35 cellular contexts compared by ENCODE assay signal in the genomic region with DNA sequence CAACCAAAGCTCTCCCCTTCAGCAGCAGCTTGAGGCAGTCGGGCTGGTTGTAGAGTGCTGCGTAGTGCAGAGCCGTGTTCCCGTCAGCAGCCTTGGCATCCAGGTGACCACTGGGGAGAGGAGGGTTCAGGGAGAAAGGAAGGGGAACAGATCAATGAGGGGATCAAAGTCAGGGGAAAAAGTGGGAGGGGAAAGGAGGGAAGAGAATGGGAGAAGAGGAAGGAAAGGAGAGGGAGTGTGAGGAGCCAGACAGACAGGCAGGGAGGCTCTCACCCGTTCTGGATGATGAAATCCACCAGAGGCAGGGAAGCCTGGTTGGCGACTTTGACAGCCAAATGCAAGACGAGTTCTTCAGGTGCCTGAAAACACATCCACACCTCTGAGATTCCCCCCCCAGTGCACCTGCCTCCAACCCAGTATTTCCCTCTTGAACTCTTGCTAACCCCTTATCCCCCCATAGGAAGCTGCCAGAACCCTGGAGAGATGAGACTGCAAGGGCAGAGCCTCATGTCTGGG.
"Had no signal": no experiment of that assay in that cellular context is flagged by ENCODE, and none has a peak within 500 bp of the region (broad histone marks: within the 10 kb centered on the region; RNA-seq: fewer than 3 reads in every experiment).

No MANE protein-coding gene starts in this region.

- FAIRE-seq: endometrium, endothelial cell of umbilical vein, TTC549 had no signal

- H3K27me3 ChIP-seq: adrenal gland, body of pancreas, cardiac muscle cell, colonic mucosa, esophagus muscularis mucosa, foreskin keratinocyte, gastrocnemius medialis, heart left ventricle had no signal

- H3K36me3 Mint-ChIP-seq: activated naive CD4-positive, alpha-beta T cell treated with anti-CD3 and anti-CD28 coated beads, Interleukin-2, amount 10 ng/mL, durations not matched to agents 7 days and 5 days; activated naive CD8-positive, alpha-beta T cell treated with anti-CD3 and anti-CD28 coated beads for 36 hours had no signal

- H3K9me3 ChIP-seq: adrenal gland, body of pancreas, colonic mucosa, esophagus muscularis mucosa, gastrocnemius medialis, heart left ventricle had no signal

- ATAC-seq: activated naive CD8-positive, alpha-beta T cell treated with anti-CD3 and anti-CD28 coated beads, Interleukin-2, amount 50 U/mL, for 24 hours; activated T-cell treated with anti-CD3 and anti-CD28 coated beads, Interleukin-2, amount 50 U/mL, for 72 hours; body of pancreas; foreskin keratinocyte; gastrocnemius medialis; heart left ventricle; WTC11 had no signal

- H3K9me3 Mint-ChIP-seq: activated CD4-positive, alpha-beta memory T cell treated with anti-CD3 and anti-CD28 coated beads, Interleukin-2, amount 10 ng/mL, durations not matched to agents 7 days and 5 days; activated CD4-positive, alpha-beta T cell treated with anti-CD3 and anti-CD28 coated beads, Interleukin-2, amount 10 ng/mL, durations not matched to agents 7 days and 5 days; activated naive CD4-positive, alpha-beta T cell treated with anti-CD3 and anti-CD28 coated beads, Interleukin-2, amount 10 ng/mL, durations not matched to agents 7 days and 5 days; activated naive CD8-positive, alpha-beta T cell treated with anti-CD3 and anti-CD28 coated beads for 36 hours; activated naive CD8-positive, alpha-beta T cell treated with anti-CD3 and anti-CD28 coated beads, Interleukin-2, amount 50 U/mL, for 24 hours; activated T-cell treated with anti-CD3 and anti-CD28 coated beads, Interleukin-2, amount 50 U/mL, for 24 hours; activated T-cell treated with anti-CD3 and anti-CD28 coated beads, Interleukin-2, amount 50 U/mL, for 72 hours; WTC11 had no signal

- H3K4me3 Mint-ChIP-seq: activated CD4-positive, alpha-beta memory T cell treated with anti-CD3 and anti-CD28 coated beads, Interleukin-2, amount 10 ng/mL, durations not matched to agents 7 days and 5 days; activated CD4-positive, alpha-beta T cell treated with anti-CD3 and anti-CD28 coated beads, Interleukin-2, amount 10 ng/mL, durations not matched to agents 7 days and 5 days; activated naive CD4-positive, alpha-beta T cell treated with anti-CD3 and anti-CD28 coated beads, Interleukin-2, amount 10 ng/mL, durations not matched to agents 7 days and 5 days; activated naive CD8-positive, alpha-beta T cell treated with anti-CD3 and anti-CD28 coated beads for 36 hours; activated naive CD8-positive, alpha-beta T cell treated with anti-CD3 and anti-CD28 coated beads, Interleukin-2, amount 50 U/mL, for 24 hours; activated T-cell treated with anti-CD3 and anti-CD28 coated beads, Interleukin-2, amount 50 U/mL, for 24 hours; activated T-cell treated with anti-CD3 and anti-CD28 coated beads, Interleukin-2, amount 50 U/mL, for 72 hours; WTC11 had no signal

- H3K4me3 ChIP-seq: adrenal gland, body of pancreas, cardiac muscle cell, colonic mucosa, esophagus muscularis mucosa, gastrocnemius medialis, heart left ventricle had no signal

- H3K4me1 Mint-ChIP-seq: activated CD4-positive, alpha-beta memory T cell treated with anti-CD3 and anti-CD28 coated beads, Interleukin-2, amount 10 ng/mL, durations not matched to agents 7 days and 5 days; activated CD4-positive, alpha-beta T cell treated with anti-CD3 and anti-CD28 coated beads, Interleukin-2, amount 10 ng/mL, durations not matched to agents 7 days and 5 days; activated naive CD4-positive, alpha-beta T cell treated with anti-CD3 and anti-CD28 coated beads, Interleukin-2, amount 10 ng/mL, durations not matched to agents 7 days and 5 days; activated naive CD8-positive, alpha-beta T cell treated with anti-CD3 and anti-CD28 coated beads for 36 hours; activated naive CD8-positive, alpha-beta T cell treated with anti-CD3 and anti-CD28 coated beads, Interleukin-2, amount 50 U/mL, for 24 hours had no signal

- H3K27ac ChIP-seq: adrenal gland, body of pancreas, cardiac muscle cell, esophagus muscularis mucosa, foreskin keratinocyte, heart left ventricle, VCaP had no signal

- H3K4me1 ChIP-seq: adrenal gland, body of pancreas, esophagus muscularis mucosa, foreskin keratinocyte, gastrocnemius medialis, heart left ventricle had no signal

- H3K27me3 Mint-ChIP-seq: activated naive CD8-positive, alpha-beta T cell treated with anti-CD3 and anti-CD28 coated beads for 36 hours; activated naive CD8-positive, alpha-beta T cell treated with anti-CD3 and anti-CD28 coated beads, Interleukin-2, amount 50 U/mL, for 24 hours; activated T-cell treated with anti-CD3 and anti-CD28 coated beads, Interleukin-2, amount 50 U/mL, for 24 hours had no signal

- H3K36me3 ChIP-seq: colonic mucosa had no signal

- DNase-seq: activated CD4-positive, alpha-beta memory T cell treated with anti-CD3 and anti-CD28 coated beads, Interleukin-2, amount 10 ng/mL, durations not matched to agents 7 days and 5 days; activated CD4-positive, alpha-beta T cell treated with anti-CD3 and anti-CD28 coated beads for 1 hour; activated CD4-positive, alpha-beta T cell treated with anti-CD3 and anti-CD28 coated beads for 4 hours; activated CD4-positive, alpha-beta T cell treated with anti-CD3 and anti-CD28 coated beads, Interleukin-2, amount 10 ng/mL, durations not matched to agents 7 days and 5 days; activated CD4-positive, alpha-beta T cell treated with anti-CD3 and anti-CD28 coated beads, Interleukin-2, amount 50 U/mL, for 4 hours; activated CD8-positive, alpha-beta memory T cell treated with anti-CD3 and anti-CD28 coated beads, Interleukin-2, amount 50 U/mL, for 48 hours; activated gamma-delta T cell; activated naive CD4-positive, alpha-beta T cell; activated naive CD4-positive, alpha-beta T cell treated with anti-CD3 and anti-CD28 coated beads, Interleukin-2, amount 10 ng/mL, durations not matched to agents 7 days and 5 days; activated naive CD8-positive, alpha-beta T cell treated with anti-CD3 and anti-CD28 coated beads for 36 hours; activated naive CD8-positive, alpha-beta T cell treated with anti-CD3 and anti-CD28 coated beads, Interleukin-2, amount 50 U/mL, for 24 hours; activated T-cell treated with anti-CD3 and anti-CD28 coated beads for 4 hours; activated T-cell treated with anti-CD3 and anti-CD28 coated beads, Interleukin-2, amount 50 U/mL, for 24 hours; activated T-cell treated with anti-CD3 and anti-CD28 coated beads, Interleukin-2, amount 50 U/mL, for 72 hours; adrenal gland; amygdala; aorta; body of pancreas; central memory CD4-positive, alpha-beta T cell; cerebellar nuclear complex; colonic mucosa; effector CD8-positive, alpha-beta T cell; foreskin keratinocyte; gastrocnemius medialis; glutamatergic neuron; heart left ventricle; hypothalamus; T-helper 2 cell had no signal

- H3K27ac Mint-ChIP-seq: activated CD4-positive, alpha-beta memory T cell treated with anti-CD3 and anti-CD28 coated beads, Interleukin-2, amount 10 ng/mL, durations not matched to agents 7 days and 5 days; activated CD4-positive, alpha-beta T cell treated with anti-CD3 and anti-CD28 coated beads, Interleukin-2, amount 10 ng/mL, durations not matched to agents 7 days and 5 days; activated naive CD4-positive, alpha-beta T cell treated with anti-CD3 and anti-CD28 coated beads, Interleukin-2, amount 10 ng/mL, durations not matched to agents 7 days and 5 days; activated naive CD8-positive, alpha-beta T cell treated with anti-CD3 and anti-CD28 coated beads for 36 hours; activated naive CD8-positive, alpha-beta T cell treated with anti-CD3 and anti-CD28 coated beads, Interleukin-2, amount 50 U/mL, for 24 hours; activated T-cell treated with anti-CD3 and anti-CD28 coated beads, Interleukin-2, amount 50 U/mL, for 24 hours; activated T-cell treated with anti-CD3 and anti-CD28 coated beads, Interleukin-2, amount 50 U/mL, for 72 hours; WTC11 had no signal
